Comparison of ENCODE assay signal across 8 cellular contexts in genomic region chr3:171566803-171567422, GRCh38.
DNase-seq lines count a peak whose midpoint lies in the region; ATAC-seq and TF ChIP-seq lines count a peak whose summit lies in the region.

No MANE protein-coding gene starts in this region.

- H3K27ac Mint-ChIP-seq in CD8-positive, alpha-beta T cell = no peak overlapping the region
- H3K27ac Mint-ChIP-seq in activated CD8-positive, alpha-beta T cell treated with anti-CD3 and anti-CD28 coated beads, Interleukin-2, amount 10 ng/mL, durations not matched to agents 7 days and 5 days = no peak overlapping the region

- DNase-seq in CD8-positive, alpha-beta T cell = no peak
- DNase-seq in NCI-H2107 (lab: John Stamatoyannopoulos, UW) (peak; percentile 61), right atrium auricular region (ENCODE audit: low spot score) (no peak), stomach (no peak)
- no peak for DNase-seq in activated CD8-positive, alpha-beta T cell treated with anti-CD3 and anti-CD28 coated beads, Interleukin-2, amount 10 ng/mL, durations not matched to agents 7 days and 5 days
- DNase-seq in effector CD8-positive, alpha-beta T cell (lab: John Stamatoyannopoulos, UW) = no peak

- H3K36me3 ChIP-seq in CD8-positive, alpha-beta T cell (ENCODE audit: insufficient read depth, low read length) = no peaks in the 10 kb centered on the region
- H3K36me3 ChIP-seq in right atrium auricular region = no peaks in the 10 kb centered on the region
- H3K36me3 ChIP-seq in stomach = no peaks in the 10 kb centered on the region

- ATAC-seq in CD8-positive, alpha-beta T cell = peak; percentile 57
- ATAC-seq in GM21526 (IDR thresholded peaks at IDR 0.05; ENCODE audit: low FRiP score, unreplicated experiment) = peak; percentile 49
- ATAC-seq in activated CD8-positive, alpha-beta T cell treated with anti-CD3 and anti-CD28 coated beads, Interleukin-2, amount 10 ng/mL, durations not matched to agents 7 days and 5 days = peak; percentile 72
- no peak for ATAC-seq in HG03025 (IDR thresholded peaks at IDR 0.05; ENCODE audit: low FRiP score, unreplicated experiment)

- no peak overlapping the region for H3K4me3 Mint-ChIP-seq in CD8-positive, alpha-beta T cell
- no peak overlapping the region for H3K4me3 Mint-ChIP-seq in activated CD8-positive, alpha-beta T cell treated with anti-CD3 and anti-CD28 coated beads, Interleukin-2, amount 10 ng/mL, durations not matched to agents 7 days and 5 days

- H3K27me3 Mint-ChIP-seq in CD8-positive, alpha-beta T cell (ENCODE audit: low read depth) = peaks cover 2% of the 10 kb centered on the region
- peaks cover 13% of the 10 kb centered on the region for H3K27me3 Mint-ChIP-seq in activated CD8-positive, alpha-beta T cell treated with anti-CD3 and anti-CD28 coated beads, Interleukin-2, amount 10 ng/mL, durations not matched to agents 7 days and 5 days (ENCODE audit: low read depth)

- no peaks in the 10 kb centered on the region for H3K9me3 Mint-ChIP-seq in CD8-positive, alpha-beta T cell
- no peaks in the 10 kb centered on the region for H3K9me3 Mint-ChIP-seq in activated CD8-positive, alpha-beta T cell treated with anti-CD3 and anti-CD28 coated beads, Interleukin-2, amount 10 ng/mL, durations not matched to agents 7 days and 5 days (ENCODE audit: insufficient read depth)

- intact Hi-C loops in CD8-positive, alpha-beta T cell (cut with DNase I, micrococcal nuclease) = loop anchor here (1.0 to 5.0 kb wide), 9 partner anchors 106 to 606 kb away; partner anchors contain the start of gene TNIK (in 1 of the 2)
- intact Hi-C loops in stomach (cut with DNase I; ENCODE audit: low total_unique reads) = loop anchor here (10.0 kb wide), 2 partner anchors 382 to 522 kb away; no protein-coding TSS in a partner anchor

- no peak for TF ChIP-seq EP300 in stomach (IDR thresholded peaks at IDR 0.05)

- peaks cover 3% of the 10 kb centered on the region for H3K4me1 Mint-ChIP-seq in CD8-positive, alpha-beta T cell (ENCODE audit: low read depth)
- peaks cover 17% of the 10 kb centered on the region for H3K4me1 Mint-ChIP-seq in activated CD8-positive, alpha-beta T cell treated with anti-CD3 and anti-CD28 coated beads, Interleukin-2, amount 10 ng/mL, durations not matched to agents 7 days and 5 days (ENCODE audit: low read depth)

- no peak for TF ChIP-seq POLR2A in stomach (IDR thresholded peaks at IDR 0.05)

- CTCF ChIA-PET in CD8-positive, alpha-beta T cell (lab: Charles Lee) = interaction anchor here (0.6 to 3.6 kb wide), 36 partner anchors 8 to 1170 kb away, joined by 3 to 32 read pairs (median 4); partner anchors contain the start of gene TNIK
- CTCF ChIA-PET in activated CD8-positive, alpha-beta T cell treated with anti-CD3 and anti-CD28 coated beads, Interleukin-2, amount 10 ng/mL, durations not matched to agents 7 days and 5 days (lab: Charles Lee) = interaction anchor here (0.6 to 4.6 kb wide), 25 partner anchors 8 to 605 kb away, joined by 3 to 43 read pairs (median 6); partner anchors contain the start of gene TNIK

- no peaks in the 10 kb centered on the region for H3K4me1 ChIP-seq in CD8-positive, alpha-beta T cell (ENCODE audit: insufficient read depth, low read length)
- H3K4me1 ChIP-seq in right atrium auricular region = no peaks in the 10 kb centered on the region
- H3K4me1 ChIP-seq in stomach = peaks cover 0 to 9% (median 0%) of the 10 kb centered on the region in 4 donors

- POLR2A ChIA-PET in CD8-positive, alpha-beta T cell (lab: Charles Lee) = no interaction called here
- POLR2A ChIA-PET in activated CD8-positive, alpha-beta T cell treated with anti-CD3 and anti-CD28 coated beads, Interleukin-2, amount 10 ng/mL, durations not matched to agents 7 days and 5 days (lab: Charles Lee) = no interaction called here

- no peaks in the 10 kb centered on the region for H3K27me3 ChIP-seq in CD8-positive, alpha-beta T cell (ENCODE audit: insufficient read depth, low read length)
- no peaks in the 10 kb centered on the region for H3K27me3 ChIP-seq in right atrium auricular region
- H3K27me3 ChIP-seq in stomach = no peaks in the 10 kb centered on the region

- 2 to 7% (median 3%) methylated on average over 4 of the region's 4 CpGs for WGBS in stomach, 5 donors

- no peaks in the 10 kb centered on the region for H3K36me3 Mint-ChIP-seq in CD8-positive, alpha-beta T cell
- H3K36me3 Mint-ChIP-seq in activated CD8-positive, alpha-beta T cell treated with anti-CD3 and anti-CD28 coated beads, Interleukin-2, amount 10 ng/mL, durations not matched to agents 7 days and 5 days (ENCODE audit: low read depth) = no peaks in the 10 kb centered on the region

- peak; percentile 94 for TF ChIP-seq CTCF in CD8-positive, alpha-beta T cell (IDR thresholded peaks at IDR 0.05)
- TF ChIP-seq CTCF in right atrium auricular region (IDR thresholded peaks at IDR 0.05) (peak; percentile 45 to 83), stomach (IDR thresholded peaks at IDR 0.05) (peak in 5 of 7 experiments; percentile 52 to 77 (median 73))

- H3K4me3 ChIP-seq in CD8-positive, alpha-beta T cell (ENCODE audit: low read depth, low read length) = no peak overlapping the region
- H3K4me3 ChIP-seq in right atrium auricular region (no peak overlapping the region), stomach (no peak overlapping the region)

- no peaks in the 10 kb centered on the region for H3K9me3 ChIP-seq in CD8-positive, alpha-beta T cell (ENCODE audit: low read length)
- H3K9me3 ChIP-seq in right atrium auricular region (no peaks in the 10 kb centered on the region), stomach (no peaks in the 10 kb centered on the region)

- H3K27ac ChIP-seq in CD8-positive, alpha-beta T cell (ENCODE audit: low read depth, low read length) = no peak overlapping the region
- H3K27ac ChIP-seq in right atrium auricular region = no peak overlapping the region
- no peak overlapping the region for H3K27ac ChIP-seq in stomach
